Comparison of ENCODE assay signal across 8 cellular contexts in the genomic region with DNA sequence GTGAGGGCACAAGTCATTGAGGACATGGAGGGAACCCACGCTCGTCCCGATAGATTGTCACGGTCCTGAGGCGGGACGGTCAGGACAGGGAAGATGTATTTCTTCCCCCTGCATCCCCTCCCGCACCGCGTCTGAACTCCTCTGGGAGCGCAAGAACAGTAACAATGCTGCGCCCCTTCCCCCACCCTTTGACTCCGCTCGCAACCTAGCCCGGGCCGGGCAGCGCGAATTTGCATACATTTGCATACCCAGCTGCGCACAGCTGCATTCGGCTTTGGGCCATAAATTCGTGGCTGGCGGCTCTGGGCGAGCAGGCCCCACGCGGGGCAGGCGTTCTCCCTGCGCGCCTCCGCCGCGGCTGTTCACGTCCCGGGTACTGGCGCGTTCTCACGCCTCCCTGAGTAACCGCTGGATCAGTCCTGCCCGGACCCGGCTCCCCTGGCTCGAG.
DNase-seq lines count a peak whose midpoint lies in the region; ATAC-seq and TF ChIP-seq lines count a peak whose summit lies in the region.

No MANE protein-coding gene starts in this region.

- H3K27me3 ChIP-seq in neuron (ENCODE audit: insufficient read depth, low read length) = peaks cover 5% of the 10 kb centered on the region

- no peak for TF ChIP-seq POLR2A in erythroblast (IDR thresholded peaks at IDR 0.05; ENCODE audit: low read length)

- H3K4me1 ChIP-seq in neuron (ENCODE audit: insufficient read depth, low read length) = peaks cover 11% of the 10 kb centered on the region

- H2AFZ ChIP-seq in neuron (ENCODE audit: low read depth, low read length) = no peak overlapping the region

- H3K4me3 ChIP-seq in neuron (ENCODE audit: low read length) = peak overlapping the region; percentile 25

- DNase-seq in MV-4-11 (lab: John Stamatoyannopoulos, UW) (peak; percentile 12), erythroblast (lab: John Stamatoyannopoulos, UW) (peak; percentile 37 to 43), NCI-H2107 (lab: John Stamatoyannopoulos, UW) (no peak), NCI-H1694 treated with DMSO at 0.1 percent for 48 hours (lab: John Stamatoyannopoulos, UW) (no peak)

- H3K36me3 ChIP-seq in neuron (ENCODE audit: insufficient read depth, low read length) = no peaks in the 10 kb centered on the region

- no peak for ATAC-seq in HG02840 (IDR thresholded peaks at IDR 0.05; ENCODE audit: low FRiP score, unreplicated experiment)
- no peak for ATAC-seq in GM18873 (IDR thresholded peaks at IDR 0.05; ENCODE audit: low FRiP score, unreplicated experiment)

- TF ChIP-seq CTCF in GM12874 (IDR thresholded peaks at IDR 0.05; ENCODE audit: insufficient read depth, low read depth, low read length) = 0 out of 2 replicates have a peak, but pooled peaks have one; percentile 0

- H3K9me3 ChIP-seq in neuron (ENCODE audit: low read length) = no peaks in the 10 kb centered on the region

Comparison
In these comparisons a context has a peak if more than half of its experiments do, and no peak if none do; other contexts are left out.
1. DNase-seq: peak in MV-4-11 (single experiment) and erythroblast (2 of 2); none in NCI-H2107 (single experiment) and NCI-H1694 treated with DMSO at 0.1 percent for 48 hours (single experiment).